20 cellular contexts compared by ENCODE assay signal in the genomic region with DNA sequence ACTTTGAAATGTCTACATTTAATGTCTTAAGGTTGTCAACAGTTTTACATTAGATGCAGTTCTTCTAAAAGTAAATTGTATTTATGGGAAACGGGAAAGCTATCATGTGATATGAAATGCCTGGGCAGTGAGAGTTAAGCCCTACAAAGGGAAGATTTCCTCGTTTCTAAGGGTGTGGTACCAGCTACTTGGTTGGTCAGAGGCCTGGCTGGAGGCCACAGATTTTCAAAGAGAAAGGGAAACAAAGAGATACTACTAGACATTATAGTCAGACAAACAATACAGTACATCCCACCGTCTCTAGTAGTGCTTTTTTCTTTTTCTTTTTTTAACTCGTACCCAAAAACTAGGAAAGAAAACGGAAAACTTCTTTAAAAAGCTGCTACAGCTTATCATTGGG.
"Had no signal": no experiment of that assay in that cellular context is flagged by ENCODE, and none has a peak within 500 bp of the region (broad histone marks: within the 10 kb centered on the region; RNA-seq: fewer than 3 reads in every experiment).

No MANE protein-coding gene starts in this region.

- H3K27me3 ChIP-seq: body of pancreas, gastrocnemius medialis, stomach, testis had no signal

- H3K4me3 ChIP-seq: body of pancreas, gastrocnemius medialis, left ventricle myocardium inferior, smooth muscle cell, stomach, testis had no signal

- H3K27me3 Mint-ChIP-seq: activated CD4-positive, alpha-beta memory T cell treated with anti-CD3 and anti-CD28 coated beads, Interleukin-2, amount 10 ng/mL, durations not matched to agents 7 days and 5 days; activated naive CD8-positive, alpha-beta T cell treated with anti-CD3 and anti-CD28 coated beads, Interleukin-2, amount 10 ng/mL, durations not matched to agents 7 days and 5 days; activated T-helper 17 cell treated with anti-CD3 and anti-CD28 coated beads, Interleukin-2, amount 50 U/mL, for 72 hours; naive thymus-derived CD4-positive, alpha-beta T cell; type B pancreatic cell had no signal

- H3K4me3 Mint-ChIP-seq: activated CD4-positive, alpha-beta memory T cell treated with anti-CD3 and anti-CD28 coated beads, Interleukin-2, amount 10 ng/mL, durations not matched to agents 7 days and 5 days; activated naive CD8-positive, alpha-beta T cell treated with anti-CD3 and anti-CD28 coated beads, Interleukin-2, amount 10 ng/mL, durations not matched to agents 7 days and 5 days; activated T-helper 17 cell treated with anti-CD3 and anti-CD28 coated beads, Interleukin-2, amount 50 U/mL, for 72 hours; naive thymus-derived CD4-positive, alpha-beta T cell; stimulated activated effector memory CD8-positive, alpha-beta T cell treated with anti-CD3 and anti-CD28 coated beads, Interleukin-12 subunit alpha, Interleukin-12 subunit beta, amount 100 ng/mL, for 72 hours; type B pancreatic cell had no signal

- DNase-seq: activated CD4-positive, alpha-beta memory T cell treated with anti-CD3 and anti-CD28 coated beads, Interleukin-2, amount 10 ng/mL, durations not matched to agents 7 days and 5 days; activated CD4-positive, alpha-beta T cell treated with anti-CD3 and anti-CD28 coated beads for 48 hours; activated CD4-positive, CD25-positive, alpha-beta regulatory T cell; activated naive CD4-positive, alpha-beta T cell treated with Interleukin-2 at 50 U/mL for 16 hours; activated naive CD8-positive, alpha-beta T cell treated with anti-CD3 and anti-CD28 coated beads, Interleukin-2, amount 10 ng/mL, durations not matched to agents 7 days and 5 days; activated T-cell treated with anti-CD3 and anti-CD28 coated beads, Interleukin-2, amount 50 U/mL, for 1 hour; body of pancreas; gastrocnemius medialis; head of caudate nucleus; left ventricle myocardium inferior; naive thymus-derived CD4-positive, alpha-beta T cell; stimulated activated CD4-positive, alpha-beta T cell treated with anti-CD3 and anti-CD28 coated beads, Interleukin-4, amount 100 ng/mL, for 1 hour; stomach; testis had no signal

- H3K4me1 Mint-ChIP-seq: activated CD4-positive, alpha-beta memory T cell treated with anti-CD3 and anti-CD28 coated beads, Interleukin-2, amount 10 ng/mL, durations not matched to agents 7 days and 5 days; activated naive CD8-positive, alpha-beta T cell treated with anti-CD3 and anti-CD28 coated beads, Interleukin-2, amount 10 ng/mL, durations not matched to agents 7 days and 5 days; activated T-helper 17 cell treated with anti-CD3 and anti-CD28 coated beads, Interleukin-2, amount 50 U/mL, for 72 hours; naive thymus-derived CD4-positive, alpha-beta T cell; stimulated activated effector memory CD8-positive, alpha-beta T cell treated with anti-CD3 and anti-CD28 coated beads, Interleukin-12 subunit alpha, Interleukin-12 subunit beta, amount 100 ng/mL, for 72 hours had no signal

- H3K9me3 ChIP-seq: gastrocnemius medialis, testis had no signal

- H3K36me3 Mint-ChIP-seq: activated naive CD8-positive, alpha-beta T cell treated with anti-CD3 and anti-CD28 coated beads, Interleukin-2, amount 10 ng/mL, durations not matched to agents 7 days and 5 days; type B pancreatic cell had no signal

- ATAC-seq: activated T-helper 17 cell treated with anti-CD3 and anti-CD28 coated beads, Interleukin-2, amount 50 U/mL, for 72 hours; body of pancreas; gastrocnemius medialis; naive thymus-derived CD4-positive, alpha-beta T cell; sciatic nerve; stimulated activated effector memory CD8-positive, alpha-beta T cell treated with anti-CD3 and anti-CD28 coated beads, Interleukin-12 subunit alpha, Interleukin-12 subunit beta, amount 100 ng/mL, for 72 hours had no signal

- H3K27ac Mint-ChIP-seq: activated CD4-positive, alpha-beta memory T cell treated with anti-CD3 and anti-CD28 coated beads, Interleukin-2, amount 10 ng/mL, durations not matched to agents 7 days and 5 days; activated naive CD8-positive, alpha-beta T cell treated with anti-CD3 and anti-CD28 coated beads, Interleukin-2, amount 10 ng/mL, durations not matched to agents 7 days and 5 days; activated T-helper 17 cell treated with anti-CD3 and anti-CD28 coated beads, Interleukin-2, amount 50 U/mL, for 72 hours; naive thymus-derived CD4-positive, alpha-beta T cell; stimulated activated effector memory CD8-positive, alpha-beta T cell treated with anti-CD3 and anti-CD28 coated beads, Interleukin-12 subunit alpha, Interleukin-12 subunit beta, amount 100 ng/mL, for 72 hours; type B pancreatic cell had no signal

- H3K27ac ChIP-seq: body of pancreas, gastrocnemius medialis, left ventricle myocardium inferior, parathyroid adenoma, stomach, testis had no signal

- H3K4me1 ChIP-seq: gastrocnemius medialis, parathyroid adenoma, testis had no signal

- H3K36me3 ChIP-seq: gastrocnemius medialis, left ventricle myocardium inferior, stomach had no signal
